9 cellular contexts compared by ENCODE assay signal in the genomic region with DNA sequence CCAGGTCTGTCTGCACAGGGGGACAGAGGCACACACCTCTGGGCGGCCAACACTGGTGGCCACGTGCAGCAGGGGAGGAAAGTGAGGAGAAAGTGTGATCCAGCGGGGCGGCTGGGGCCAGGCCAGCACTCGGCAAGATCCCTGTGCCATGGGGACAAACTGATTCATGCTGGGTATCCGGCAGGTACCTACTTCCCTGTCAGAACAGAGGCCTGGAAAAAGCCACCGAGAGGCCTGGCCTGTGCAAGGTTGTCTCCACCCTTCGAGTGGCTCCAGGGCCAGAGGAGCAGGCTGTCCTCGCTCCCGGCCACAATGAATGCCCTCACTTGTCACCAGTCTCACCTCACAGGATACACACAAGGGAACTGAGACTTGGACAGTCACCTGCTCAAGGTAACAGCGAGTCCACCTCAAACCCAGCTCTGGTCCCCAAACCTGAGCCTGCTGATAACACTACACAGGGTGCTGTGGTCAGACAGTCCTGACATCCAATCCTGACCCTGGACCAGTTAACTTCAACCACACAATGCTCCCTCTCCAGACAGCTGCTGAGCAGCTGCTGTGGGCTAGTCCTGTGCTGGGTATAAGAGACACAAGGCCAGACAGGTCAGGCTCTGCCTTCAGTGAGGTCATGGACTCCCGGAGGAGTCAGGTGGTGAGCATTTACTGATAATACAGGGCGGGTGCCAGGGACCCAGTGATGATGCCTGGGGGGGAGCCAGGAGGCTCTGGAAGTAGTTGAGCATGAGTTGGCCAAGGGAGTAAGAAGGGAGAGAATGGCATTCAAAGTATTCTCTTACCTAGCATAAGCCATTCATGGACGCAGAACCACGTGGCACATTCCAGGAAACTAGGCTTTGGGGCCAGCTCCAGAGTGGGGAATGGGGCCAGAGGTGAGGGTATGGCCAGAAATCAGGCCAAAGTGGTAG. TPM values are rescaled to one million over a fixed set of nuclear protein-coding genes. Genes with fewer than 3 reads are reported as not detected.
DNase-seq lines count a peak whose midpoint lies in the region; TF ChIP-seq lines count a peak whose summit lies in the region.
"Had no signal": no experiment of that assay in that cellular context is flagged by ENCODE, and none has a peak within 500 bp of the region (broad histone marks: within the 10 kb centered on the region; RNA-seq: fewer than 3 reads in every experiment).

No MANE protein-coding gene starts in this region.

- H3K27me3 ChIP-seq in Peyer's patch = no peaks in the 10 kb centered on the region
- H3K27me3 ChIP-seq in prostate gland (replicated peaks; ENCODE audit: insufficient read depth) = no peaks in the 10 kb centered on the region
- H3K27me3 ChIP-seq in testis = no peaks in the 10 kb centered on the region

- intact Hi-C loops in prostate gland (cut with DNase I) (no loop called here), testis (cut with DNase I; ENCODE audit: low total_unique reads) (no loop called here)

- H3K4me3 ChIP-seq in Peyer's patch (no peak overlapping the region), prostate gland (no peak overlapping the region), testis (no peak overlapping the region)
- H3K4me3 ChIP-seq: SK-N-MC had no signal

- in situ Hi-C loops in Caki2 (cut with HindIII; ENCODE audit: low pct_unique_long_range_greater_than_20kb, low sequenced_read_pairs) (no loop called here), KBM-7 (cut with MboI; ENCODE audit: low pct_unique_long_range_greater_than_20kb, low sequenced_read_pairs) (no loop called here)

- no peak for TF ChIP-seq POLR2A in Peyer's patch (IDR thresholded peaks at IDR 0.05)
- TF ChIP-seq POLR2A in erythroblast (IDR thresholded peaks at IDR 0.05; ENCODE audit: low read length) = no peak
- TF ChIP-seq POLR2A in prostate gland (IDR thresholded peaks at IDR 0.05) = no peak
- no peak for TF ChIP-seq POLR2A in testis (IDR thresholded peaks at IDR 0.05)

- H3K9me3 ChIP-seq in Peyer's patch (no peaks in the 10 kb centered on the region), prostate gland (no peaks in the 10 kb centered on the region), testis (no peaks in the 10 kb centered on the region)

- H3K27ac ChIP-seq in Peyer's patch = peak overlapping the region; percentile 17 to 85 (median 74)
- H3K27ac ChIP-seq in prostate gland = peak overlapping the region; percentile 79 to 84
- H3K27ac ChIP-seq in testis = no peak overlapping the region
- H3K27ac ChIP-seq: SK-N-MC had no signal

- DNase-seq in Caki2 (ENCODE audit: low read depth) (peak; percentile 64), Peyer's patch (no peak), erythroblast (lab: John Stamatoyannopoulos, UW) (peak; percentile 28 to 36), prostate gland (ENCODE audit: low spot score) (no peak), KBM-7 (no peak), NCI-H526 treated with DMSO at 0.1 percent for 48 hours (lab: John Stamatoyannopoulos, UW) (no peak), putamen (ENCODE audit: low spot score) (no peak), testis (no peak)

- H3K36me3 ChIP-seq in Peyer's patch (peaks cover 0 to 19% (median 0%) of the 10 kb centered on the region in 3 donors), prostate gland (no peaks in the 10 kb centered on the region), testis (ENCODE audit: low read depth, missing control alignments) (no peaks in the 10 kb centered on the region)

- WGBS in prostate gland = 82% methylated on average over 15 of the region's 15 CpGs
- 90 to 92% methylated on average over 12 to 15 of the region's 15 CpGs for WGBS in testis, 2 donors

- TF ChIP-seq CTCF in Peyer's patch (IDR thresholded peaks at IDR 0.05) (no peak), prostate gland (IDR thresholded peaks at IDR 0.05) (no peak), testis (IDR thresholded peaks at IDR 0.05) (no peak)

- H3K4me1 ChIP-seq in Peyer's patch (peaks cover 0 to 60% (median 20%) of the 10 kb centered on the region in 4 donors), prostate gland (replicated peaks) (peaks cover 38% of the 10 kb centered on the region), testis (peaks cover 62% of the 10 kb centered on the region)

RNA-seq across cellular contexts. Expression of gene VAC14, which starts 53.0 kb away (rescaled TPM):
- 48.8 and 56.6 TPM in 2 replicates for total RNA-seq in Caki2 (2014; rRNA removed; shearing (Covaris generic); ENCODE audit: low replicate concordance)
- total RNA-seq in Peyer's patch (100 to 1,000 TPM in 1 of 4 donors, 10 to 100 TPM in 3; 44.0 to 106 (median 64.5) TPM), prostate gland (10 to 100 TPM; 30.3 to 66.8 TPM), testis (10 to 100 TPM; 61.8 to 80.5 TPM)
- polyA plus RNA-seq in testis (ENCODE audit: insufficient read depth, low read depth, low replicate concordance) = 41.0 TPM

Comparison
In these comparisons a context has a peak if more than half of its experiments do, and no peak if none do; other contexts are left out.
1. DNase-seq: peak in Caki2 (single experiment) and erythroblast (2 of 2); none in Peyer's patch (0 of 3), prostate gland (single experiment), KBM-7 (single experiment), NCI-H526 treated with DMSO at 0.1 percent for 48 hours (single experiment), putamen (single experiment) and testis (single experiment).
2. H3K27ac ChIP-seq: peak in Peyer's patch (4 of 4) and prostate gland (2 of 2); none in testis (0 of 2).